ENCODE assay signal across 8 cellular contexts in genomic region chr6:26956078-26956600, GRCh38.
DNase-seq lines count a peak whose midpoint lies in the region; ATAC-seq and TF ChIP-seq lines count a peak whose summit lies in the region.
"Not testable (repeated sequence)": the region's sequence is repeated elsewhere in the genome, so short reads cannot be mapped to it uniquely, and the experiment has no call there.

No MANE protein-coding gene starts in this region.

- H3K27me3 ChIP-seq in MM.1S (replicated peaks; ENCODE audit: insufficient read depth, low read length); NT2/D1 (ENCODE audit: insufficient read depth, insufficient read length); right cardiac atrium (ENCODE audit: control insufficient read depth, insufficient read depth); osteoblast (ENCODE audit: insufficient read depth, low read length): not testable (repeated sequence)

- not testable (repeated sequence) for TF ChIP-seq CTCF in MM.1S (IDR thresholded peaks at IDR 0.05; ENCODE audit: low read length); osteoblast (IDR thresholded peaks at IDR 0.05; ENCODE audit: extremely low read depth, low read depth, low read length)

- DNase-seq in DMS53 (lab: John Stamatoyannopoulos, UW) (peak; percentile 95), MM.1S (peak; percentile 89), NT2/D1 (ENCODE audit: low read depth, low spot score) (peak; percentile 5), brain pericyte (ENCODE audit: low read depth, low spot score) (peak; percentile 6), right cardiac atrium (peak; percentile 23 to 50 (median 33))
- peak; percentile 7 for DNase-seq in activated CD4-positive, alpha-beta T cell treated with anti-CD3 and anti-CD28 coated beads for 1 hour
- DNase-seq in osteoblast (ENCODE audit: insufficient read length, low spot score, missing footprints): not testable (repeated sequence)
- peak; percentile 43 for DNase-seq in stimulated activated naive CD4-positive, alpha-beta T cell treated with Interleukin-2 at 50 U/mL for 16 hours (lab: John Stamatoyannopoulos, UW)

- H3K4me3 ChIP-seq in MM.1S (ENCODE audit: low read length) (peak overlapping the region; percentile 47; the same call in 1 of the 2 replicates), NT2/D1 (ENCODE audit: insufficient read length, low read depth) (peak overlapping the region; percentile 8), right cardiac atrium (ENCODE audit: low read length) (peak overlapping the region; percentile 68), osteoblast (ENCODE audit: insufficient read depth, low read length) (peak overlapping the region; percentile 61)

- not testable (repeated sequence) for H3K9me2 ChIP-seq in MM.1S (replicated peaks; ENCODE audit: insufficient read depth, low read length)

- H3K9ac ChIP-seq in MM.1S (ENCODE audit: low read length); NT2/D1 (ENCODE audit: insufficient read length, low read depth): not testable (repeated sequence)

- ATAC-seq in right cardiac atrium: peak in 1 of 2 donors; percentile 25

- 9% methylated on average over 10 of the region's 20 CpGs for WGBS in right cardiac atrium

- not testable (repeated sequence) for H3K79me2 ChIP-seq in MM.1S (ENCODE audit: low read length); osteoblast (ENCODE audit: insufficient read depth, low read length)

- not testable (repeated sequence) for H4K20me1 ChIP-seq in MM.1S (ENCODE audit: insufficient read depth, low read length); osteoblast (ENCODE audit: insufficient read depth, low read length)

- H2AFZ ChIP-seq in MM.1S (ENCODE audit: low read length); osteoblast (ENCODE audit: low read length): not testable (repeated sequence)

- not testable (repeated sequence) for H3K4me1 ChIP-seq in MM.1S (ENCODE audit: low read length); NT2/D1 (ENCODE audit: insufficient read depth, insufficient read length); right cardiac atrium (ENCODE audit: control insufficient read depth, insufficient read depth, low read length); osteoblast (ENCODE audit: insufficient read depth, low read length)

- H3K4me2 ChIP-seq in MM.1S (ENCODE audit: low read depth, low read length): not testable (repeated sequence)
- peak overlapping the region; percentile 32 for H3K4me2 ChIP-seq in osteoblast (ENCODE audit: insufficient read depth, low read length)

- H3K36me3 ChIP-seq in MM.1S (replicated peaks; ENCODE audit: insufficient read depth, low read length); NT2/D1 (ENCODE audit: insufficient read depth, insufficient read length, low read length); osteoblast (ENCODE audit: insufficient read depth, low read length): not testable (repeated sequence)

- H3K27ac ChIP-seq in MM.1S (ENCODE audit: low read length) (peak overlapping the region; percentile 53; the same call in 1 of the 2 replicates), right cardiac atrium (ENCODE audit: low read length) (peak overlapping the region; percentile 75)
- H3K27ac ChIP-seq in osteoblast (ENCODE audit: low read depth, low read length): not testable (repeated sequence)

- not testable (repeated sequence) for H3K9me3 ChIP-seq in MM.1S (replicated peaks; ENCODE audit: insufficient read depth, low read length); NT2/D1 (ENCODE audit: insufficient read depth, low read length); right cardiac atrium (ENCODE audit: control insufficient read depth, low read length); osteoblast (ENCODE audit: low read depth, low read length)

- H3F3A ChIP-seq in MM.1S (ENCODE audit: insufficient read depth, low read length): not testable (repeated sequence)

- intact Hi-C loops in right cardiac atrium (cut with DNase I): not testable (repeated sequence)

Comparison
In these comparisons a context has a peak if more than half of its experiments do, and no peak if none do; other contexts are left out.
1. H3K4me3 ChIP-seq: peak in every context shown above with its lines; median percentile 68 in right cardiac atrium; 61 in osteoblast; 47 in MM.1S; 8 in NT2/D1.